23 cellular contexts compared by ENCODE assay signal in the genomic region with DNA sequence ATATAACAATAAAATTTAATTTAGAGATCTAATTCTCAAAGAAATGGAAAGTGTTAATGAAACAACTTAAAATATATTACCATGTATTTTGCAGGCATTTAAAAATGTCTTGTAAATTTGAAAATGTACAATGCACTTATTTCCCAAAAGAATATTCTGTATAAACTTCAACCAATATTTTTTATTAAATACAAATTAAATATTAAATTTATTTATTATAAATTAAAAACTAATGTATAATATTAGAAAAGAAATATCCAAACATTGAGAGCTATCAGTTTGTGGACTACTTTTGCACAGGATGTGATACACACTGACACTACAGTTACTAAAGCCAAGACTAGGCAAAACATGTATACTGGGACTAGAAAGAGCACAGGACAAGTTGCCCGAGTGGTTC.
DNase-seq lines count a peak whose midpoint lies in the region; ATAC-seq, FAIRE-seq and TF ChIP-seq lines count a peak whose summit lies in the region.
"Had no signal": no experiment of that assay in that cellular context is flagged by ENCODE, and none has a peak within 500 bp of the region (broad histone marks: within the 10 kb centered on the region; RNA-seq: fewer than 3 reads in every experiment).

No MANE protein-coding gene starts in this region.

- no peak overlapping the region for H3K27ac Mint-ChIP-seq in WTC11
- H3K27ac Mint-ChIP-seq in activated T-helper 17 cell treated with anti-CD3 and anti-CD28 coated beads, Interleukin-2, amount 50 U/mL, for 72 hours, result no peak overlapping the region
- H3K27ac Mint-ChIP-seq: CD14-positive monocyte; CD4-positive, alpha-beta T cell; CD8-positive, alpha-beta memory T cell; GM23338; H9 had no signal

- H3K9me3 Mint-ChIP-seq in WTC11, result peaks cover 27% of the 10 kb centered on the region
- H3K9me3 Mint-ChIP-seq in activated T-helper 17 cell treated with anti-CD3 and anti-CD28 coated beads, Interleukin-2, amount 50 U/mL, for 72 hours, result peaks cover 3% of the 10 kb centered on the region
- H3K9me3 Mint-ChIP-seq: CD4-positive, alpha-beta T cell; GM23338; H9 had no signal

- no peak overlapping the region for H3K4me3 Mint-ChIP-seq in WTC11
- H3K4me3 Mint-ChIP-seq in activated T-helper 17 cell treated with anti-CD3 and anti-CD28 coated beads, Interleukin-2, amount 50 U/mL, for 72 hours, result no peak overlapping the region
- H3K4me3 Mint-ChIP-seq: CD14-positive monocyte; CD4-positive, alpha-beta T cell; CD8-positive, alpha-beta memory T cell; GM23338; H9 had no signal

- POLR2A ChIA-PET in WTC11 (lab: Charles Lee), result no interaction called here

- no peak for TF ChIP-seq CTCF in WTC11 (IDR thresholded peaks at IDR 0.05)

- H3K36me3 Mint-ChIP-seq in WTC11, result no peaks in the 10 kb centered on the region
- no peaks in the 10 kb centered on the region for H3K36me3 Mint-ChIP-seq in activated T-helper 17 cell treated with anti-CD3 and anti-CD28 coated beads, Interleukin-2, amount 50 U/mL, for 72 hours (ENCODE audit: low read depth)
- H3K36me3 Mint-ChIP-seq: CD14-positive monocyte; CD8-positive, alpha-beta memory T cell had no signal

- CTCF ChIA-PET in WTC11 (lab: Charles Lee), result no interaction called here

- FAIRE-seq in A204.1 (lab: Jason Lieb, UNC) (peak; percentile 32), frontal cortex (lab: Jason Lieb, UNC) (peak; percentile 84)
- FAIRE-seq: A549, D721Med, GM12891, GM18507 had no signal

- H3K27me3 Mint-ChIP-seq in WTC11 (ENCODE audit: low read depth), result no peaks in the 10 kb centered on the region
- H3K27me3 Mint-ChIP-seq in activated T-helper 17 cell treated with anti-CD3 and anti-CD28 coated beads, Interleukin-2, amount 50 U/mL, for 72 hours, result no peaks in the 10 kb centered on the region
- H3K27me3 Mint-ChIP-seq: CD4-positive, alpha-beta T cell; CD8-positive, alpha-beta memory T cell had no signal

- no peak for DNase-seq in WTC11 (ENCODE audit: low spot score)
- DNase-seq in frontal cortex (ENCODE audit: low spot score in 2 of 2), result no peak
- DNase-seq in globus pallidus (ENCODE audit: low spot score), result no peak
- DNase-seq: ACHN; AML-193; BE2C; CD4-positive, alpha-beta T cell; CD8-positive, alpha-beta memory T cell; DMS 273 treated with DMSO at 0.1 percent for 48 hours; DMS79; EL; GF-D8; H9 had no signal

- H3K4me1 Mint-ChIP-seq in WTC11, result 0 out of 2 replicates have a peak, but pooled peaks cover 1% of the 10 kb centered on the region
- H3K4me1 Mint-ChIP-seq in activated T-helper 17 cell treated with anti-CD3 and anti-CD28 coated beads, Interleukin-2, amount 50 U/mL, for 72 hours, result no peaks in the 10 kb centered on the region
- H3K4me1 Mint-ChIP-seq: CD14-positive monocyte; CD8-positive, alpha-beta memory T cell had no signal

- no peak for ATAC-seq in WTC11
- ATAC-seq in activated T-helper 17 cell treated with anti-CD3 and anti-CD28 coated beads, Interleukin-2, amount 50 U/mL, for 72 hours (replicated peaks), result no peak
- no peak for ATAC-seq in SK-N-SH treated with all-trans-retinoic acid at 6 μM for 48 hours
- ATAC-seq: A549, GM23338, HCT116 had no signal

TF ChIP-seq in WTC11, 78 proteins besides CTCF, POLR2A, EP300 and RAD21:
- TF ChIP-seq HMGA2 (CRISPR knock-in tag; IDR thresholded peaks at IDR 0.05), result peak; percentile 93
- TF ChIP-seq, protein P1, sequence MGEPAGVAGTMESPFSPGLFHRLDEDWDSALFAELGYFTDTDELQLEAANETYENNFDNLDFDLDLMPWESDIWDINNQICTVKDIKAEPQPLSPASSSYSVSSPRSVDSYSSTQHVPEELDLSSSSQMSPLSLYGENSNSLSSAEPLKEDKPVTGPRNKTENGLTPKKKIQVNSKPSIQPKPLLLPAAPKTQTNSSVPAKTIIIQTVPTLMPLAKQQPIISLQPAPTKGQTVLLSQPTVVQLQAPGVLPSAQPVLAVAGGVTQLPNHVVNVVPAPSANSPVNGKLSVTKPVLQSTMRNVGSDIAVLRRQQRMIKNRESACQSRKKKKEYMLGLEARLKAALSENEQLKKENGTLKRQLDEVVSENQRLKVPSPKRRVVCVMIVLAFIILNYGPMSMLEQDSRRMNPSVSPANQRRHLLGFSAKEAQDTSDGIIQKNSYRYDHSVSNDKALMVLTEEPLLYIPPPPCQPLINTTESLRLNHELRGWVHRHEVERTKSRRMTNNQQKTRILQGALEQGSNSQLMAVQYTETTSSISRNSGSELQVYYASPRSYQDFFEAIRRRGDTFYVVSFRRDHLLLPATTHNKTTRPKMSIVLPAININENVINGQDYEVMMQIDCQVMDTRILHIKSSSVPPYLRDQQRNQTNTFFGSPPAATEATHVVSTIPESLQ (CRISPR knock-in tag; IDR thresholded peaks at IDR 0.05), result no peak
TF ChIP-seq in WTC11: peak in this region for 1.

TF ChIP-seq in SK-N-SH treated with all-trans-retinoic acid at 6 μM for 48 hours, 23 proteins besides CTCF, POLR2A, EP300 and RAD21:
- TF ChIP-seq RARB (CRISPR knock-in tag; IDR thresholded peaks at IDR 0.05), result no peak
- no peak for TF ChIP-seq CSDC2 (CRISPR knock-in tag; IDR thresholded peaks at IDR 0.05)
- TF ChIP-seq, protein P2, sequence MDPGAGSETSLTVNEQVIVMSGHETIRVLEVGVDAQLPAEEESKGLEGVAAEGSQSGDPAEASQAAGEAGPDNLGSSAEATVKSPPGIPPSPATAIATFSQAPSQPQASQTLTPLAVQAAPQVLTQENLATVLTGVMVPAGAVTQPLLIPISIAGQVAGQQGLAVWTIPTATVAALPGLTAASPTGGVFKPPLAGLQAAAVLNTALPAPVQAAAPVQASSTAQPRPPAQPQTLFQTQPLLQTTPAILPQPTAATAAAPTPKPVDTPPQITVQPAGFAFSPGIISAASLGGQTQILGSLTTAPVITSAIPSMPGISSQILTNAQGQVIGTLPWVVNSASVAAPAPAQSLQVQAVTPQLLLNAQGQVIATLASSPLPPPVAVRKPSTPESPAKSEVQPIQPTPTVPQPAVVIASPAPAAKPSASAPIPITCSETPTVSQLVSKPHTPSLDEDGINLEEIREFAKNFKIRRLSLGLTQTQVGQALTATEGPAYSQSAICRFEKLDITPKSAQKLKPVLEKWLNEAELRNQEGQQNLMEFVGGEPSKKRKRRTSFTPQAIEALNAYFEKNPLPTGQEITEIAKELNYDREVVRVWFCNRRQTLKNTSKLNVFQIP (CRISPR knock-in tag; IDR thresholded peaks at IDR 0.05; ENCODE audit: borderline replicate concordance, low read depth), result no peak
- TF ChIP-seq GLIS3 (CRISPR knock-in tag; IDR thresholded peaks at IDR 0.05), result no peak
- TF ChIP-seq ZNF70 (CRISPR knock-in tag; IDR thresholded peaks at IDR 0.05), result no peak
- no peak for TF ChIP-seq ZNF565 (CRISPR knock-in tag; conservative IDR thresholded peaks at IDR 0.05; ENCODE audit: low read depth)
- TF ChIP-seq ISL1 (CRISPR knock-in tag; IDR thresholded peaks at IDR 0.05), result no peak
- no peak for TF ChIP-seq SNAI2 (CRISPR knock-in tag; IDR thresholded peaks at IDR 0.05)
- TF ChIP-seq, protein P3, sequence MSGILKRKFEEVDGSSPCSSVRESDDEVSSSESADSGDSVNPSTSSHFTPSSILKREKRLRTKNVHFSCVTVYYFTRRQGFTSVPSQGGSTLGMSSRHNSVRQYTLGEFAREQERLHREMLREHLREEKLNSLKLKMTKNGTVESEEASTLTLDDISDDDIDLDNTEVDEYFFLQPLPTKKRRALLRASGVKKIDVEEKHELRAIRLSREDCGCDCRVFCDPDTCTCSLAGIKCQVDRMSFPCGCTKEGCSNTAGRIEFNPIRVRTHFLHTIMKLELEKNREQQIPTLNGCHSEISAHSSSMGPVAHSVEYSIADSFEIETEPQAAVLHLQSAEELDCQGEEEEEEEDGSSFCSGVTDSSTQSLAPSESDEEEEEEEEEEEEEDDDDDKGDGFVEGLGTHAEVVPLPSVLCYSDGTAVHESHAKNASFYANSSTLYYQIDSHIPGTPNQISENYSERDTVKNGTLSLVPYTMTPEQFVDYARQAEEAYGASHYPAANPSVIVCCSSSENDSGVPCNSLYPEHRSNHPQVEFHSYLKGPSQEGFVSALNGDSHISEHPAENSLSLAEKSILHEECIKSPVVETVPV (CRISPR knock-in tag; IDR thresholded peaks at IDR 0.05), result no peak
- TF ChIP-seq TCF4 (CRISPR knock-in tag; IDR thresholded peaks at IDR 0.05; ENCODE audit: borderline replicate concordance), result no peak
